In genomic region chr4:112645541-112646329, GRCh38 we compare ENCODE assay signal across 2 cellular contexts.
TF ChIP-seq lines count a peak whose summit lies in the region.

No MANE protein-coding gene starts in this region.

TF ChIP-seq in GM23338, 12 proteins besides CTCF, POLR2A, EP300 and RAD21 (continued from another document):
- TF ChIP-seq ZNF462 (CRISPR knock-in tag; IDR thresholded peaks at IDR 0.05) (peak; percentile 81; the same call in 1 of the 2 replicates), REST (IDR thresholded peaks at IDR 0.05; ENCODE audit: unreplicated experiment) (no peak), EZH2phosphoT487 (IDR thresholded peaks at IDR 0.05; ENCODE audit: unreplicated experiment) (no peak), ZNF331 (CRISPR knock-in tag; IDR thresholded peaks at IDR 0.05; ENCODE audit: low read depth) (no peak; the same call in 1 of the 2 replicates), ETS1 (IDR thresholded peaks at IDR 0.05) (peak; percentile 70), JUNB (IDR thresholded peaks at IDR 0.05; ENCODE audit: unreplicated experiment) (no peak)

TF ChIP-seq in WTC11, 78 proteins besides CTCF, POLR2A, EP300 and RAD21 (continued from another document and continues in another):
- no peak for TF ChIP-seq E2F1 (CRISPR knock-in tag; IDR thresholded peaks at IDR 0.05)
- TF ChIP-seq CREM (CRISPR knock-in tag; IDR thresholded peaks at IDR 0.05) = peak; percentile 89; the same call in 1 of the 2 replicates
- TF ChIP-seq FOXP4 (CRISPR knock-in tag; IDR thresholded peaks at IDR 0.05) = no peak
- TF ChIP-seq ZNF396 (CRISPR knock-in tag; IDR thresholded peaks at IDR 0.05; ENCODE audit: borderline replicate concordance) = no peak
- TF ChIP-seq ZNF263 (CRISPR knock-in tag; IDR thresholded peaks at IDR 0.05; ENCODE audit: low read depth) = no peak
- no peak for TF ChIP-seq SOX15 (CRISPR knock-in tag; IDR thresholded peaks at IDR 0.05)
- TF ChIP-seq ATF2 (CRISPR knock-in tag; IDR thresholded peaks at IDR 0.05; ENCODE audit: borderline replicate concordance, low read depth) = peak; percentile 9
- TF ChIP-seq IRF1 (CRISPR knock-in tag; IDR thresholded peaks at IDR 0.05) = peak; percentile 90
- peak; percentile 92 for TF ChIP-seq SMAD3 (CRISPR knock-in tag; IDR thresholded peaks at IDR 0.05; ENCODE audit: borderline replicate concordance)
- TF ChIP-seq EMX1 (CRISPR knock-in tag; IDR thresholded peaks at IDR 0.05) = peak; percentile 100
- no peak for TF ChIP-seq ZNF219 (CRISPR knock-in tag; IDR thresholded peaks at IDR 0.05; ENCODE audit: borderline replicate concordance)
- TF ChIP-seq NR3C1 (CRISPR knock-in tag; conservative IDR thresholded peaks at IDR 0.05; ENCODE audit: low read depth) = no peak
- peak; percentile 100 for TF ChIP-seq ZNF425 (CRISPR knock-in tag; conservative IDR thresholded peaks at IDR 0.05)
- TF ChIP-seq ELF4 (CRISPR knock-in tag; IDR thresholded peaks at IDR 0.05; ENCODE audit: low read depth) = peak; percentile 82; the same call in 1 of the 2 replicates
- TF ChIP-seq ZBTB21 (CRISPR knock-in tag; IDR thresholded peaks at IDR 0.05; ENCODE audit: borderline replicate concordance) = no peak
- TF ChIP-seq USF2 (CRISPR knock-in tag; IDR thresholded peaks at IDR 0.05) = peak; percentile 7; the same call in 1 of the 2 replicates
- TF ChIP-seq ATF6 (CRISPR knock-in tag; IDR thresholded peaks at IDR 0.05) = no peak
- TF ChIP-seq FOXP1 (CRISPR knock-in tag; IDR thresholded peaks at IDR 0.05; ENCODE audit: borderline replicate concordance) = peak; percentile 74; the same call in 1 of the 2 replicates
- TF ChIP-seq GRHL2 (CRISPR knock-in tag; IDR thresholded peaks at IDR 0.05; ENCODE audit: insufficient replicate concordance, severe bottlenecking) = no peak
- TF ChIP-seq CBFB (CRISPR knock-in tag; IDR thresholded peaks at IDR 0.05; ENCODE audit: low read depth) = peak; percentile 77; the same call in 1 of the 2 replicates
- no peak; the same call in 1 of the 2 replicates for TF ChIP-seq MXD4 (CRISPR knock-in tag; IDR thresholded peaks at IDR 0.05; ENCODE audit: borderline replicate concordance)
- peak; percentile 66; the same call in 1 of the 2 replicates for TF ChIP-seq IRF2 (CRISPR knock-in tag; IDR thresholded peaks at IDR 0.05; ENCODE audit: borderline replicate concordance, low read depth)
- TF ChIP-seq PREB (CRISPR knock-in tag; IDR thresholded peaks at IDR 0.05; ENCODE audit: borderline replicate concordance) = peak; percentile 52; the same call in 1 of the 2 replicates
- TF ChIP-seq ARID4B (CRISPR knock-in tag; IDR thresholded peaks at IDR 0.05; ENCODE audit: borderline replicate concordance) = no peak; the same call in 1 of the 2 replicates
- no peak for TF ChIP-seq HMGA2 (CRISPR knock-in tag; IDR thresholded peaks at IDR 0.05)
- TF ChIP-seq SP1 (CRISPR knock-in tag; conservative IDR thresholded peaks at IDR 0.05) = peak; percentile 66
- TF ChIP-seq RELA (CRISPR knock-in tag; IDR thresholded peaks at IDR 0.05; ENCODE audit: borderline replicate concordance) = no peak
- no peak for TF ChIP-seq ESRRA (CRISPR knock-in tag; IDR thresholded peaks at IDR 0.05; ENCODE audit: borderline replicate concordance)
- peak; percentile 27 for TF ChIP-seq MYBL2 (CRISPR knock-in tag; IDR thresholded peaks at IDR 0.05)
- TF ChIP-seq HMGXB4 (CRISPR knock-in tag; IDR thresholded peaks at IDR 0.05) = no peak
- TF ChIP-seq FOXJ3 (CRISPR knock-in tag; IDR thresholded peaks at IDR 0.05; ENCODE audit: borderline replicate concordance) = no peak; the same call in 1 of the 2 replicates
- TF ChIP-seq ATF3 (CRISPR knock-in tag; conservative IDR thresholded peaks at IDR 0.05) = no peak
- TF ChIP-seq PRRX2 (CRISPR knock-in tag; IDR thresholded peaks at IDR 0.05) = peak; percentile 99
